ENCODE assay signal across 1 cellular context in the genomic region with DNA sequence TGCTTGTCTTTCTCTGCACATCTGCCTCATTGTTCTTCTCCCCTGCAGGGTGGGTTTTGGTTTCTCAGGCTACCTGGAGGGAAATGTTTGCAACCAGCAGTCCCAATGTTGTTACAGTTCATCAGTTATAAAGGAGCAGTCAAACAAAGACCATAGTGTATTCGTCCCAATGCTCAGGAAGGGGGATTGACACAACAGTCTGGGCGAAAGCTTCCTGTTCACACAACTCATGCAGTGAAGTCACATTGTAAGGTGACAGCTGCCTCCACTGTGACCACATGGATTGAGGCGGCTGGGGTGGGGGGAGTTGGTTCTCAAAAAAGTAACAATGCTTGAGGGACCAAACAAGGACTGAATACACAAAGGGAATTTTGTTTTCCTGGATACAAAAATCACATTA.
A peak's percentile ranks its signal among the peaks of the same experiment; 100 is the strongest.
TF ChIP-seq lines count a peak whose summit lies in the region.

No MANE protein-coding gene starts in this region.

TF ChIP-seq in HepG2, 621 proteins besides CTCF, POLR2A, EP300 and RAD21 (continued from another document and continues in another):
- TF ChIP-seq THAP8 (CRISPR knock-in tag; IDR thresholded peaks at IDR 0.05; ENCODE audit: borderline replicate concordance): no peak
- TF ChIP-seq SALL1 (CRISPR knock-in tag; IDR thresholded peaks at IDR 0.05): peak; percentile 47; the same call in 1 of the 2 replicates
- no peak for TF ChIP-seq SOX6 (IDR thresholded peaks at IDR 0.05)
- TF ChIP-seq SOX6 (CRISPR knock-in tag; IDR thresholded peaks at IDR 0.05): peak; percentile 53
- TF ChIP-seq POLR2AphosphoS5 (IDR thresholded peaks at IDR 0.05; ENCODE audit: low read depth, low read length): no peak
- TF ChIP-seq MTF1 (CRISPR knock-in tag; IDR thresholded peaks at IDR 0.05): no peak
- TF ChIP-seq MAZ (IDR thresholded peaks at IDR 0.05; ENCODE audit: borderline replicate concordance, low read depth, low read length): no peak
- TF ChIP-seq MAZ (CRISPR knock-in tag; IDR thresholded peaks at IDR 0.05; ENCODE audit: low read depth): no peak
- TF ChIP-seq ZNF10 (CRISPR knock-in tag; IDR thresholded peaks at IDR 0.05; ENCODE audit: borderline replicate concordance, low read depth): no peak
- TF ChIP-seq IRF2 (CRISPR knock-in tag; IDR thresholded peaks at IDR 0.05): no peak
- no peak for TF ChIP-seq NR2C2 (CRISPR knock-in tag; IDR thresholded peaks at IDR 0.05; ENCODE audit: borderline replicate concordance)
- TF ChIP-seq GABPB1 (CRISPR knock-in tag; IDR thresholded peaks at IDR 0.05): no peak
- no peak for TF ChIP-seq CBX1 (IDR thresholded peaks at IDR 0.05; ENCODE audit: low read depth)
- no peak for TF ChIP-seq ZNF572 (CRISPR knock-in tag; IDR thresholded peaks at IDR 0.05)
- TF ChIP-seq, protein P1, sequence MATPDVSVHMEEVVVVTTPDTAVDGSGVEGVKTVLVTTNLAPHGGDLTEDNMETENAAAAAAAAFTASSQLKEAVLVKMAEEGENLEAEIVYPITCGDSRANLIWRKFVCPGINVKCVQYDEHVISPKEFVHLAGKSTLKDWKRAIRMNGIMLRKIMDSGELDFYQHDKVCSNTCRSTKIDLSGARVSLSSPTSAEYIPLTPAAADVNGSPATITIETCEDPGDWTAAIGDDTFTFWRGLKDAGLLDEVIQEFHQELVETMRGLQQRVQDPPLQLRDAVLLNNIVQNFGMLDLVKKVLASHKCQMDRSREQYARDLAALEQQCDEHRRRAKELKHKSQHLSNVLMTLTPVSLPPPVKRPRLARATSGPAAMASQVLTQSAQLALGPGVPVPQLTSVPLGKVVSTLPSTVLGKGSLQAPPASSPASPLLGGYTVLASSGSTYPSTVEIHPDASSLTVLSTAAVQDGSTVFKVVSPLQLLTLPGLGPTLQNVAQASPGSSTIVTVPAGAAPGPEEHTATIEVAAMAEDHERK (CRISPR knock-in tag; IDR thresholded peaks at IDR 0.05; ENCODE audit: low read depth): no peak
- TF ChIP-seq WIZ (CRISPR knock-in tag; IDR thresholded peaks at IDR 0.05): no peak
- TF ChIP-seq NR2F6 (IDR thresholded peaks at IDR 0.05): no peak
- peak; percentile 49; the same call in 1 of the 2 replicates for TF ChIP-seq NR2F6 (CRISPR knock-in tag; IDR thresholded peaks at IDR 0.05)
- no peak for TF ChIP-seq ZC3H4 (CRISPR knock-in tag; IDR thresholded peaks at IDR 0.05; ENCODE audit: borderline replicate concordance)
- TF ChIP-seq ZMYM3 (CRISPR knock-in tag; IDR thresholded peaks at IDR 0.05): no peak
- TF ChIP-seq CEBPZ (IDR thresholded peaks at IDR 0.05; ENCODE audit: low read length): no peak
- TF ChIP-seq ZNF678 (CRISPR knock-in tag; IDR thresholded peaks at IDR 0.05): no peak
- TF ChIP-seq, protein P2, sequence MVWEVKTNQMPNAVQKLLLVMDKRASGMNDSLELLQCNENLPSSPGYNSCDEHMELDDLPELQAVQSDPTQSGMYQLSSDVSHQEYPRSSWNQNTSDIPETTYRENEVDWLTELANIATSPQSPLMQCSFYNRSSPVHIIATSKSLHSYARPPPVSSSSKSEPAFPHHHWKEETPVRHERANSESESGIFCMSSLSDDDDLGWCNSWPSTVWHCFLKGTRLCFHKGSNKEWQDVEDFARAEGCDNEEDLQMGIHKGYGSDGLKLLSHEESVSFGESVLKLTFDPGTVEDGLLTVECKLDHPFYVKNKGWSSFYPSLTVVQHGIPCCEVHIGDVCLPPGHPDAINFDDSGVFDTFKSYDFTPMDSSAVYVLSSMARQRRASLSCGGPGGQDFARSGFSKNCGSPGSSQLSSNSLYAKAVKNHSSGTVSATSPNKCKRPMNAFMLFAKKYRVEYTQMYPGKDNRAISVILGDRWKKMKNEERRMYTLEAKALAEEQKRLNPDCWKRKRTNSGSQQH (CRISPR knock-in tag; IDR thresholded peaks at IDR 0.05; ENCODE audit: low read depth): no peak
- no peak for TF ChIP-seq RNF2 (conservative IDR thresholded peaks at IDR 0.05; ENCODE audit: low read depth)
- TF ChIP-seq, protein P3, sequence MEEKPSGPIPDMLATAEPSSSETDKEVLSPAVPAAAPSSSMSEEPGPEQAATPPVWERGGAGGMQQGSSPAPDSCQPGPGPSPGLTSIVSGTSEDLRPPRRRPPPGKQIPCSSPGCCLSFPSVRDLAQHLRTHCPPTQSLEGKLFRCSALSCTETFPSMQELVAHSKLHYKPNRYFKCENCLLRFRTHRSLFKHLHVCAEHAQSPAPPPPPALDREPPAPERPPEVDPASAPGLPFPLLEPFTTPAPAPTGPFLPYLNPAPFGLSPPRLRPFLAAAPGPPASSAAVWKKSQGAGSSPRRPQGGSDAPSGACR (CRISPR knock-in tag; IDR thresholded peaks at IDR 0.05): no peak
- TF ChIP-seq REXO4 (CRISPR knock-in tag; IDR thresholded peaks at IDR 0.05; ENCODE audit: borderline replicate concordance): no peak
- 0 out of 2 replicates have a peak, but pooled peaks have one; percentile 14 for TF ChIP-seq THRA (CRISPR knock-in tag; IDR thresholded peaks at IDR 0.05; ENCODE audit: borderline replicate concordance)
- TF ChIP-seq CEBPG (CRISPR knock-in tag; IDR thresholded peaks at IDR 0.05): peak; percentile 61
- TF ChIP-seq ZNF382 (CRISPR knock-in tag; IDR thresholded peaks at IDR 0.05; ENCODE audit: borderline replicate concordance): no peak
- TF ChIP-seq ZNF883 (CRISPR knock-in tag; IDR thresholded peaks at IDR 0.05; ENCODE audit: not compliant biosample characterization): no peak
- TF ChIP-seq EHMT2 (IDR thresholded peaks at IDR 0.05; ENCODE audit: borderline replicate concordance, low read depth, low read length): no peak
- no peak for TF ChIP-seq ZNF292 (CRISPR knock-in tag; IDR thresholded peaks at IDR 0.05; ENCODE audit: borderline replicate concordance, low read depth)
- no peak for TF ChIP-seq FOXP1 (IDR thresholded peaks at IDR 0.05)
- no peak for TF ChIP-seq FOXP1 (CRISPR knock-in tag; IDR thresholded peaks at IDR 0.05)
- no peak for TF ChIP-seq SOX13 (IDR thresholded peaks at IDR 0.05)
- peak in 1 of 2 experiments; percentile 57; a peak in 2 of 4 replicates for TF ChIP-seq SOX13 (CRISPR knock-in tag; conservative IDR thresholded peaks at IDR 0.05 in 1 of 2, IDR thresholded peaks at IDR 0.05 in 1 of 2)
- TF ChIP-seq CHCHD3 (CRISPR knock-in tag; IDR thresholded peaks at IDR 0.05): no peak
- TF ChIP-seq NBN (conservative IDR thresholded peaks at IDR 0.05): no peak
- TF ChIP-seq YY1 (IDR thresholded peaks at IDR 0.05; ENCODE audit: insufficient read depth, insufficient replicate concordance, low read depth, low read length): no peak
- TF ChIP-seq ZFP1 (CRISPR knock-in tag; IDR thresholded peaks at IDR 0.05): no peak
- no peak for TF ChIP-seq NR2F2 (IDR thresholded peaks at IDR 0.05; ENCODE audit: borderline replicate concordance, low read depth)
- TF ChIP-seq MLLT10 (CRISPR knock-in tag; IDR thresholded peaks at IDR 0.05): no peak
- no peak for TF ChIP-seq PRMT3 (CRISPR knock-in tag; IDR thresholded peaks at IDR 0.05; ENCODE audit: borderline replicate concordance, low read depth)
- TF ChIP-seq ZGPAT (CRISPR knock-in tag; IDR thresholded peaks at IDR 0.05): 0 out of 2 replicates have a peak, but pooled peaks have one; percentile 21
- TF ChIP-seq, protein P4, sequence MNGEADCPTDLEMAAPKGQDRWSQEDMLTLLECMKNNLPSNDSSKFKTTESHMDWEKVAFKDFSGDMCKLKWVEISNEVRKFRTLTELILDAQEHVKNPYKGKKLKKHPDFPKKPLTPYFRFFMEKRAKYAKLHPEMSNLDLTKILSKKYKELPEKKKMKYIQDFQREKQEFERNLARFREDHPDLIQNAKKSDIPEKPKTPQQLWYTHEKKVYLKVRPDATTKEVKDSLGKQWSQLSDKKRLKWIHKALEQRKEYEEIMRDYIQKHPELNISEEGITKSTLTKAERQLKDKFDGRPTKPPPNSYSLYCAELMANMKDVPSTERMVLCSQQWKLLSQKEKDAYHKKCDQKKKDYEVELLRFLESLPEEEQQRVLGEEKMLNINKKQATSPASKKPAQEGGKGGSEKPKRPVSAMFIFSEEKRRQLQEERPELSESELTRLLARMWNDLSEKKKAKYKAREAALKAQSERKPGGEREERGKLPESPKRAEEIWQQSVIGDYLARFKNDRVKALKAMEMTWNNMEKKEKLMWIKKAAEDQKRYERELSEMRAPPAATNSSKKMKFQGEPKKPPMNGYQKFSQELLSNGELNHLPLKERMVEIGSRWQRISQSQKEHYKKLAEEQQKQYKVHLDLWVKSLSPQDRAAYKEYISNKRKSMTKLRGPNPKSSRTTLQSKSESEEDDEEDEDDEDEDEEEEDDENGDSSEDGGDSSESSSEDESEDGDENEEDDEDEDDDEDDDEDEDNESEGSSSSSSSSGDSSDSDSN (CRISPR knock-in tag; IDR thresholded peaks at IDR 0.05): no peak
- TF ChIP-seq ZNF629 (CRISPR knock-in tag; conservative IDR thresholded peaks at IDR 0.05): peak; percentile 52
- no peak for TF ChIP-seq ZNF3 (CRISPR knock-in tag; IDR thresholded peaks at IDR 0.05)
- TF ChIP-seq ZFP41 (CRISPR knock-in tag; IDR thresholded peaks at IDR 0.05; ENCODE audit: borderline replicate concordance): no peak
- no peak for TF ChIP-seq ZBTB1 (CRISPR knock-in tag; IDR thresholded peaks at IDR 0.05; ENCODE audit: borderline replicate concordance)
- TF ChIP-seq ZNF773 (CRISPR knock-in tag; IDR thresholded peaks at IDR 0.05; ENCODE audit: borderline replicate concordance): no peak
- TF ChIP-seq ZNF543 (CRISPR knock-in tag; IDR thresholded peaks at IDR 0.05): no peak
- TF ChIP-seq, protein P5, sequence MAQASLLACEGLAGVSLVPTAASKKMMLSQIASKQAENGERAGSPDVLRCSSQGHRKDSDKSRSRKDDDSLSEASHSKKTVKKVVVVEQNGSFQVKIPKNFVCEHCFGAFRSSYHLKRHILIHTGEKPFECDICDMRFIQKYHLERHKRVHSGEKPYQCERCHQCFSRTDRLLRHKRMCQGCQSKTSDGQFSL (CRISPR knock-in tag; IDR thresholded peaks at IDR 0.05): no peak
- TF ChIP-seq SAP130 (CRISPR knock-in tag; IDR thresholded peaks at IDR 0.05; ENCODE audit: low read depth): peak; percentile 83
